In the genomic region with DNA sequence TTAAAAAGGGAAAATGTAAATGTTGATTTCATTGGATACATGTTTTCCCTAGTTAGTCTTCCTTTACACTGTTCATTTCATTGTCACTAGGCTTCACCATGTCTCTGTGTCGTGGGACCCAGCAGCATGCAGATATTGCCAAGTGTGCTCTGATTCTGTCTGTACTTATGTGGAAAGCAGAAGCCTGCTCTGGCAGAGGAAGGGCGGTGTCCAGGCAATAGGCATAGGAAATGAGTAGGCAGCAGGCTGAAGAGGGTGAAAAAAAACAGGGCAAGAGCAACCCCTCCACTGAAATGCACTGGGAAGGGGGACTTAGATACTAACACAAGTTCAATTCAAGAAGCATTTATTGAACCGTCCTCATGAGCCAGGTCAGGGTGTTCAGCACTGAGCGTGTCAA, we compare ENCODE assay signal across 1 cellular context.
TF ChIP-seq lines count a peak whose summit lies in the region.

No MANE protein-coding gene starts in this region.

TF ChIP-seq in H1, 55 proteins besides CTCF, POLR2A, EP300 and RAD21:
- TF ChIP-seq EGR1 (IDR thresholded peaks at IDR 0.05; ENCODE audit: borderline replicate concordance, low read depth, low read length) (no peak), YY1 (IDR thresholded peaks at IDR 0.05; ENCODE audit: low read depth, low read length) (no peak), PHF8 (conservative IDR thresholded peaks at IDR 0.05; ENCODE audit: low read depth, low read length) (no peak), NRF1 (IDR thresholded peaks at IDR 0.05; ENCODE audit: low read depth, low read length) (no peak), TBP (IDR thresholded peaks at IDR 0.05; ENCODE audit: low read depth, low read length) (no peak)
